In the genomic region with DNA sequence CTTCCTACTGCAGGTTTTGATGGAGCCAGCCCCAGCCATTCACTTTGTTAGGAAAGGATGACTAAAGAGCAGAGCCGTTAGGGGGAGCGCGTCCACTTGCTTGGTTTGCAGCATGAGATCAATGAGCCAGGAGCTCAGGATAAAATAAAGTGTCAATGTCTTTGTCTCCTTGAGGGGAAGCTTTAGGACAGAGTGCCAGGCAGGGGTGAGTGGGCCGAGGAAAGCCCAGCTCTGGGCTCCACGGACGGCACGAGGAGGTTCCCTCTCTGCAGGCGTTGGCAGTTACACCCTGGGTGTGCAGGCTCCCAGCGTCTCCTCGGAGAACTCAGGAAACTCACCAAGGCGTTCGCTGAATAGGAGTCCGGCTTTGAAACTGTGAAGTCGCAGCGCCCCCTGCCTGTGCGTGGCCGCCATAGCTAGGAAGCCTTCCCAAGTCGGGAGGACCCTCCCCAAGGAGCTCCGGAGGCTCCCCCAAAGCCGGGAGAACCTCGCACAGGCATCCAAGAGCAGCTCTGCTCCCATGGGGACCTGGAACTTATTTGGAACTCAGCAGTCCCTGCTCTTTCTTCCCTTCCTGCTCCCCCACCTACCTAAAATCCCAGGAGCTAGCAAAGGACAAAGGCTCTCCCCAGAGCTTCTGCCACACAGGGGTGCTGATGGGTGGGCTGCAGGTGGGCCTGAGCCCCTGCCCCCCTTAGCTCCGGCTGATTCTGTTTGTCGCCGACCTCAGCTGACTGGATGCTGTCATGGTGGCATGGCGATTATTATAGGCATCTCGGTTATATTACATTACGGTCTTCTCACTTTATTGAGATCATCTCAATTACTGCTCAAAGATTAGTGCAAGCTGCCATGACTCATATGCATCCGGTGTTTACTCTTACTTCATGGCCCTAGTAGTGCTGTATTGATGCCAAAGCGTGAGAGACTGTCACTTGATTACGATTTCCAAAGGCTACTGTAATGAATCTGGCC, we compare ENCODE assay signal across 8 cellular contexts. TPM values are rescaled to one million over a fixed set of nuclear protein-coding genes. Genes with fewer than 3 reads are reported as not detected.
A peak's percentile ranks its signal among the peaks of the same experiment; 100 is the strongest.
DNase-seq lines count a peak whose midpoint lies in the region; ATAC-seq and TF ChIP-seq lines count a peak whose summit lies in the region.

No MANE protein-coding gene starts in this region.

- peak; percentile 46 to 64 for ATAC-seq in CD4-positive, CD25-positive, alpha-beta regulatory T cell (ENCODE audit: low read depth in 2 of 2)
- ATAC-seq in HG02840 (IDR thresholded peaks at IDR 0.05; ENCODE audit: low FRiP score, unreplicated experiment) = no peak

- no peaks in the 10 kb centered on the region for H3K9me3 ChIP-seq in CD4-positive, CD25-positive, alpha-beta regulatory T cell (ENCODE audit: control insufficient read depth in 2 of 2, low read length in 2 of 2)

- no peak overlapping the region for H3K27ac ChIP-seq in CD4-positive, CD25-positive, alpha-beta regulatory T cell (ENCODE audit: insufficient read depth, low read length, poor library complexity, severe bottlenecking)

- H3K4me1 ChIP-seq in CD4-positive, CD25-positive, alpha-beta regulatory T cell (ENCODE audit: control insufficient read depth, insufficient read depth, low read length, poor library complexity, severe bottlenecking) = peaks cover 7% of the 10 kb centered on the region

- TF ChIP-seq POLR2A in lower leg skin (IDR thresholded peaks at IDR 0.05) = no peak

- TF ChIP-seq CTCF in HFFc6 (IDR thresholded peaks at IDR 0.05) (peak; percentile 97), lower leg skin (IDR thresholded peaks at IDR 0.05) (peak in 2 of 3 donors; percentile 74 to 84)

- H3K4me3 ChIP-seq in CD4-positive, CD25-positive, alpha-beta regulatory T cell (ENCODE audit: low read depth, low read length) = no peak overlapping the region
- H3K4me3 ChIP-seq in lower leg skin (ENCODE audit: low read depth, poor library complexity, severe bottlenecking) = no peak overlapping the region

- H3K9me3 Mint-ChIP-seq in CD4-positive, CD25-positive, alpha-beta regulatory T cell = peaks cover 0 to 4% (median 0%) of the 10 kb centered on the region in 7 donors
- H3K9me3 Mint-ChIP-seq in HFFc6 = no peaks in the 10 kb centered on the region

- H3K27me3 ChIP-seq in CD4-positive, CD25-positive, alpha-beta regulatory T cell (ENCODE audit: control insufficient read depth, insufficient read depth, low read length) = peaks cover 20% of the 10 kb centered on the region

- H3K36me3 ChIP-seq in CD4-positive, CD25-positive, alpha-beta regulatory T cell (ENCODE audit: control insufficient read depth, insufficient read depth, low read length) = no peaks in the 10 kb centered on the region

- intact Hi-C loops in lower leg skin (cut with DNase I; ENCODE audit: low total_unique reads) = loop anchor here (2.0 to 10.0 kb wide), 3 partner anchors 148 to 450 kb away; no protein-coding TSS in a partner anchor

- WGBS in lower leg skin, 2 donors = 8 to 10% methylated on average over 30 of the region's 30 CpGs

- peaks cover 64% of the 10 kb centered on the region for H3K27me3 Mint-ChIP-seq in CD4-positive, CD25-positive, alpha-beta regulatory T cell
- peaks cover 34% of the 10 kb centered on the region for H3K27me3 Mint-ChIP-seq in HFFc6 (ENCODE audit: insufficient read depth)

- peak; percentile 41 to 70 (median 51) for DNase-seq in CD4-positive, CD25-positive, alpha-beta regulatory T cell
- peak; percentile 70 for DNase-seq in HFFc6
- peak; percentile 93 to 94 for DNase-seq in NCI-H524 (lab: John Stamatoyannopoulos, UW)
- peak; percentile 65 for DNase-seq in activated CD4-positive, alpha-beta T cell treated with anti-CD3 and anti-CD28 coated beads, Interleukin-2, amount 50 U/mL, for 1 hour
- peak; percentile 37 to 84 for DNase-seq in dermis microvascular lymphatic vessel endothelial cell (ENCODE audit: low read depth in 2 of 2)
- peak; percentile 73 to 96 for DNase-seq in lower leg skin (ENCODE audit: low spot score in 2 of 2)
- DNase-seq in stimulated activated CD4-positive, alpha-beta T cell treated with anti-CD3 and anti-CD28 coated beads, Interleukin-4, amount 100 ng/mL, for 24 hours = peak; percentile 74

- no peak overlapping the region for H3K27ac Mint-ChIP-seq in CD4-positive, CD25-positive, alpha-beta regulatory T cell
- H3K27ac Mint-ChIP-seq in HFFc6 = no peak overlapping the region

- H3K36me3 Mint-ChIP-seq in CD4-positive, CD25-positive, alpha-beta regulatory T cell = no peaks in the 10 kb centered on the region
- no peaks in the 10 kb centered on the region for H3K36me3 Mint-ChIP-seq in HFFc6 (ENCODE audit: low read depth)

- no peak overlapping the region for H3K4me3 Mint-ChIP-seq in CD4-positive, CD25-positive, alpha-beta regulatory T cell
- H3K4me3 Mint-ChIP-seq in HFFc6 = peak overlapping the region; percentile 79

- H3K4me1 Mint-ChIP-seq in CD4-positive, CD25-positive, alpha-beta regulatory T cell = peaks cover 0 to 10% (median 4%) of the 10 kb centered on the region in 4 donors
- no peaks in the 10 kb centered on the region; the same call in 1 of the 2 replicates for H3K4me1 Mint-ChIP-seq in HFFc6 (ENCODE audit: low read depth)

RNA-seq across cellular contexts. Expression of a gene that starts 34.4 kb away (rescaled TPM):
- total RNA-seq in CD4-positive, CD25-positive, alpha-beta regulatory T cell = not detected
- polyA plus RNA-seq in CD4-positive, CD25-positive, alpha-beta regulatory T cell = not detected
- total RNA-seq in HFFc6 (2021; fragmentation: NEBNext Ultra II Directional; extraction: Animal tissue kit (Norgen Biotek cat#: 25700)) = not detected
- total RNA-seq in dermis microvascular lymphatic vessel endothelial cell (not detected in 2 replicates), lower leg skin (not detected)
